20 cellular contexts compared by ENCODE assay signal in genomic region chr9:1071730-1072129, GRCh38. TPM values are rescaled to one million over a fixed set of nuclear protein-coding genes. Genes with fewer than 3 reads are reported as not detected.
DNase-seq lines count a peak whose midpoint lies in the region; ATAC-seq and TF ChIP-seq lines count a peak whose summit lies in the region.
"Had no signal": no experiment of that assay in that cellular context is flagged by ENCODE, and none has a peak within 500 bp of the region (broad histone marks: within the 10 kb centered on the region; RNA-seq: fewer than 3 reads in every experiment).

No MANE protein-coding gene starts in this region.

- H3K36me3 ChIP-seq in left lung (no peaks in the 10 kb centered on the region), BE2C (no peaks in the 10 kb centered on the region)
- H3K36me3 ChIP-seq: cardiac muscle cell, spleen had no signal

- TF ChIP-seq CTCF in left lung (IDR thresholded peaks at IDR 0.05) (no peak), BE2C (IDR thresholded peaks at IDR 0.05; ENCODE audit: low read depth, low read length) (no peak)

- no peak overlapping the region for H3K4me3 ChIP-seq in left lung
- H3K4me3 ChIP-seq in BE2C (ENCODE audit: low read depth, low read length) = no peak overlapping the region
- H3K4me3 ChIP-seq: cardiac muscle cell, spleen had no signal

- H3K9me3 ChIP-seq in left lung = peaks cover 0 to 6% of the 10 kb centered on the region in 2 donors
- no peaks in the 10 kb centered on the region for H3K9me3 ChIP-seq in BE2C

- no peaks in the 10 kb centered on the region for H3K4me1 ChIP-seq in left lung
- H3K4me1 ChIP-seq in BE2C = no peaks in the 10 kb centered on the region
- H3K4me1 ChIP-seq: spleen had no signal

- DNase-seq in DMS153 (lab: John Stamatoyannopoulos, UW) (peak; percentile 87), NCI-H1105 treated with DMSO at 0.1 percent for 48 hours (lab: John Stamatoyannopoulos, UW) (peak; percentile 84), RPMI8226 (peak; percentile 94), left lung (peak in 1 of 2 donors; percentile 58), HuH-7 (ENCODE audit: low spot score) (no peak), GM19238 (ENCODE audit: insufficient read length, low spot score) (no peak), BE2C (no peak), T-helper 9 cell (no peak)
- DNase-seq: activated CD4-positive, alpha-beta T cell treated with anti-CD3 and anti-CD28 coated beads for 48 hours; activated CD8-positive, alpha-beta memory T cell treated with anti-CD3 and anti-CD28 coated beads, Interleukin-2, amount 50 U/mL, for 4 hours; activated gamma-delta T cell treated with Interleukin-2 at 50 U/mL for 16 hours; DMS79; IMR-90; NCI-H2171 treated with DMSO at 0.1 percent for 48 hours; SHP77; spleen; stimulated activated CD4-positive, alpha-beta T cell treated with anti-CD3 and anti-CD28 coated beads, Interleukin-4, amount 100 ng/mL, for 4 hours had no signal

- H3K27ac ChIP-seq in left lung = no peak overlapping the region
- H3K27ac ChIP-seq: cardiac muscle cell, spleen had no signal

- ATAC-seq in left lung = peak; percentile 95

- H3K27me3 ChIP-seq in left lung (peaks cover 0 to 4% of the 10 kb centered on the region in 2 donors), BE2C (no peaks in the 10 kb centered on the region)
- H3K27me3 ChIP-seq: cardiac muscle cell had no signal

- intact Hi-C loops in left lung (cut with DNase I) = no loop called here

RNA-seq across cellular contexts. Expression of gene DMRT2, which starts 21.6 kb away (rescaled TPM):
- total RNA-seq in left lung = under 1 TPM; 0.35 to 0.76 TPM
- polyA plus RNA-seq in BE2C (2012; ENCODE audit: insufficient read depth, insufficient read length, low read depth) = not detected
- total RNA-seq: cardiac muscle cell, dermis microvascular lymphatic vessel endothelial cell, IMR-90, spleen had no signal
- polyA plus RNA-seq: cardiac muscle cell, CD14-positive monocyte, IMR-90, spleen had no signal

Comparison
In these comparisons a context has a peak if more than half of its experiments do, and no peak if none do; other contexts are left out.
1. DNase-seq: peak in DMS153 (single experiment), NCI-H1105 treated with DMSO at 0.1 percent for 48 hours (single experiment) and RPMI8226 (single experiment); none in HuH-7 (single experiment), GM19238 (single experiment), BE2C (single experiment) and T-helper 9 cell (single experiment).